In genomic region chr4:20474119-20474518, GRCh38 we compare ENCODE assay signal across 15 cellular contexts.
DNase-seq lines count a peak whose midpoint lies in the region; ATAC-seq and TF ChIP-seq lines count a peak whose summit lies in the region.
"Had no signal": no experiment of that assay in that cellular context is flagged by ENCODE, and none has a peak within 500 bp of the region (broad histone marks: within the 10 kb centered on the region; RNA-seq: fewer than 3 reads in every experiment).

No MANE protein-coding gene starts in this region.

- CTCF ChIA-PET in mammary epithelial cell (lab: Charles Lee; ENCODE audit: low non-redundant PET): no interaction called here

- H3K9me3 ChIP-seq in mammary epithelial cell (replicated peaks; ENCODE audit: insufficient read depth, low read length) (no peaks in the 10 kb centered on the region), left ventricle myocardium inferior (replicated peaks) (no peaks in the 10 kb centered on the region)
- H3K9me3 ChIP-seq: stomach had no signal

- in situ Hi-C loops in mammary epithelial cell (cut with MboI; ENCODE audit: low sequenced_read_pairs in 2 of 2): no loop called here

- dilution Hi-C loops in mammary epithelial cell (cut with HindIII; ENCODE audit: low sequenced_read_pairs): no loop called here

- H3K36me3 ChIP-seq in mammary epithelial cell (ENCODE audit: insufficient read depth, low read length): no peaks in the 10 kb centered on the region
- H3K36me3 ChIP-seq in left ventricle myocardium inferior: no peaks in the 10 kb centered on the region
- H3K36me3 ChIP-seq: stomach had no signal

- H3K4me1 ChIP-seq in mammary epithelial cell (ENCODE audit: insufficient read depth, low read length) (no peaks in the 10 kb centered on the region), left ventricle myocardium inferior (no peaks in the 10 kb centered on the region)
- H3K4me1 ChIP-seq: stomach had no signal

- no peak overlapping the region for H2AFZ ChIP-seq in mammary epithelial cell (ENCODE audit: low read depth, low read length)

- BruUV-seq in mammary epithelial cell (replicated peaks; lab: Mats Ljungman, UMichigan): no TSS peak

- H4K20me1 ChIP-seq in mammary epithelial cell (ENCODE audit: insufficient read depth, low read length): peaks cover 2% of the 10 kb centered on the region

- no peaks in the 10 kb centered on the region for H3K27me3 ChIP-seq in mammary epithelial cell (ENCODE audit: insufficient read depth, low read length)
- H3K27me3 ChIP-seq in left ventricle myocardium inferior (ENCODE audit: low read depth): no peaks in the 10 kb centered on the region
- H3K27me3 ChIP-seq: stomach had no signal

- TF ChIP-seq CTCF in NB4 (IDR thresholded peaks at IDR 0.05; ENCODE audit: low read depth, low read length): no peak
- no peak for TF ChIP-seq CTCF in mammary epithelial cell (conservative IDR thresholded peaks at IDR 0.05 in 1 of 2, IDR thresholded peaks at IDR 0.05 in 1 of 2; ENCODE audit: extremely low read depth in 1 of 2, insufficient read depth in 1 of 2, low read depth in 1 of 2, low read length in 2 of 2)
- TF ChIP-seq CTCF in left ventricle myocardium inferior (IDR thresholded peaks at IDR 0.05; ENCODE audit: borderline replicate concordance): no peak

- peak; percentile 38 for DNase-seq in ELR (ENCODE audit: low read depth)
- DNase-seq in NB4 (ENCODE audit: low read depth): peak; percentile 23
- peak; percentile 12 for DNase-seq in mammary epithelial cell
- DNase-seq in lung microvascular endothelial cell (ENCODE audit: low read depth in 2 of 2): peak; percentile 15 to 45
- DNase-seq in left ventricle myocardium inferior: no peak
- DNase-seq: activated naive CD8-positive, alpha-beta T cell treated with anti-CD3 and anti-CD28 coated beads, Interleukin-2, amount 50 U/mL, for 24 hours; CD4-positive, CD25-positive, alpha-beta regulatory T cell; Karpas-422; left cardiac atrium; NCI-H2081 treated with DMSO at 0.1 percent for 48 hours; NCI-H82; stomach had no signal

- H3K79me2 ChIP-seq in mammary epithelial cell (ENCODE audit: insufficient read depth, low read length): no peaks in the 10 kb centered on the region

- ATAC-seq in HG03039 (IDR thresholded peaks at IDR 0.05; ENCODE audit: unreplicated experiment) (no peak), GM21717 (IDR thresholded peaks at IDR 0.05; ENCODE audit: unreplicated experiment) (no peak), HG02798 (IDR thresholded peaks at IDR 0.05; ENCODE audit: poor library complexity, unreplicated experiment) (no peak)
- ATAC-seq: activated naive CD8-positive, alpha-beta T cell treated with anti-CD3 and anti-CD28 coated beads, Interleukin-2, amount 50 U/mL, for 24 hours; left cardiac atrium had no signal

- no peak overlapping the region for H3K9ac ChIP-seq in mammary epithelial cell (ENCODE audit: insufficient read depth, low read length)

- H3K4me2 ChIP-seq in mammary epithelial cell (ENCODE audit: insufficient read depth, low read depth, low read length): no peak overlapping the region

- no peak overlapping the region for H3K4me3 ChIP-seq in NB4 (ENCODE audit: low read depth, low read length)
- H3K4me3 ChIP-seq in mammary epithelial cell (replicated peaks in 1 of 3; ENCODE audit: insufficient read depth in 1 of 3, low read depth in 2 of 3, low read length in 3 of 3): no peak overlapping the region
- no peak overlapping the region for H3K4me3 ChIP-seq in left ventricle myocardium inferior
- H3K4me3 ChIP-seq: stomach had no signal

- no peak for TF ChIP-seq POLR2A in NB4 (IDR thresholded peaks at IDR 0.05; ENCODE audit: extremely low read depth, insufficient read length)

- no peak overlapping the region for H3K27ac ChIP-seq in mammary epithelial cell (ENCODE audit: insufficient read depth, low read depth, low read length)
- H3K27ac ChIP-seq in left ventricle myocardium inferior (replicated peaks): no peak overlapping the region
- H3K27ac ChIP-seq: stomach had no signal

- intact Hi-C loops in mammary epithelial cell (cut with micrococcal nuclease): no loop called here
- intact Hi-C loops in left ventricle myocardium inferior (cut with micrococcal nuclease): no loop called here
